1 cellular context compared by ENCODE assay signal in the genomic region with DNA sequence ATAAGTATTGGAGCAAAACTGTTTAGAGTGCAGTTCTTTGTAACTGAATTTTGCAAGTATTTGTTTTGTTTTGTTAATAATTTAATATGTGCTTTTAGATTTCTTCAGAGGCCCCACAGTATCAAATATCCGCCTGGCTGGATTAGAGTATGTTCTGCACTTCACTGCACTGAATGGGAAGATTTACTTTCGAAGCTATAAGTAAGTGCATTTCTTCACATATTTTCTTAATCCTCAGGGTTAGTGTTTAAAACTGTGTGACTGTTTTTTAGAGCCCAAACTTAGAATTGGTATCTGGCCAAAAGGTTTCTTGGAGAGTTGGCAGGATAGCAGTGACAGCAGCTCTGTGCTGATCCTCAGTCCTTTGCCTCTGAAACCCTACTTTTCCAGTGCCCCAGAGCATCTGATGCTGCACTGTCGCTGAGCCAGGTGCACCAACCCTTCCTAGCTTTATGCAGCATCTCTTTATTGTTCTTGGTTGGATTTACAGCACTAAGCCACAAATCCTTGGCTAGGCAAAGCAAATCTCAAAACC.
TF ChIP-seq lines count a peak whose summit lies in the region.

No MANE protein-coding gene starts in this region.

TF ChIP-seq in IMR-90, 13 proteins besides CTCF, POLR2A, EP300 and RAD21 (continued from another document):
- no peak for TF ChIP-seq CEBPB (IDR thresholded peaks at IDR 0.05; ENCODE audit: low read depth, low read length)
- TF ChIP-seq MAZ (IDR thresholded peaks at IDR 0.05; ENCODE audit: borderline replicate concordance, low read depth, low read length), result no peak
- no peak for TF ChIP-seq ELK1 (IDR thresholded peaks at IDR 0.05; ENCODE audit: borderline replicate concordance, low read depth, low read length)
- no peak for TF ChIP-seq SMC3 (IDR thresholded peaks at IDR 0.05; ENCODE audit: low read depth, low read length)
- TF ChIP-seq MXI1 (IDR thresholded peaks at IDR 0.05; ENCODE audit: borderline replicate concordance, low read depth, low read length), result no peak
- no peak for TF ChIP-seq NFE2L2 (IDR thresholded peaks at IDR 0.05; ENCODE audit: low read depth, low read length)
- TF ChIP-seq, protein P1, sequence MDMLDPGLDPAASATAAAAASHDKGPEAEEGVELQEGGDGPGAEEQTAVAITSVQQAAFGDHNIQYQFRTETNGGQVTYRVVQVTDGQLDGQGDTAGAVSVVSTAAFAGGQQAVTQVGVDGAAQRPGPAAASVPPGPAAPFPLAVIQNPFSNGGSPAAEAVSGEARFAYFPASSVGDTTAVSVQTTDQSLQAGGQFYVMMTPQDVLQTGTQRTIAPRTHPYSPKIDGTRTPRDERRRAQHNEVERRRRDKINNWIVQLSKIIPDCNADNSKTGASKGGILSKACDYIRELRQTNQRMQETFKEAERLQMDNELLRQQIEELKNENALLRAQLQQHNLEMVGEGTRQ (IDR thresholded peaks at IDR 0.05; ENCODE audit: low read depth, low read length), result no peak
- no peak for TF ChIP-seq RCOR1 (IDR thresholded peaks at IDR 0.05; ENCODE audit: insufficient replicate concordance, low read length)
